Comparison of ENCODE assay signal across 17 cellular contexts in genomic region chrY:14290656-14291375, GRCh38.
"Had no signal": no experiment of that assay in that cellular context is flagged by ENCODE, and none has a peak within 500 bp of the region (broad histone marks: within the 10 kb centered on the region; RNA-seq: fewer than 3 reads in every experiment).

No MANE protein-coding gene starts in this region.

- DNase-seq: activated CD4-positive, alpha-beta T cell treated with anti-CD3 and anti-CD28 coated beads for 36 hours; activated CD4-positive, alpha-beta T cell treated with anti-CD3 and anti-CD28 coated beads, Interleukin-2, amount 50 U/mL, for 48 hours; activated naive CD4-positive, alpha-beta T cell treated with Interleukin-2 at 50 U/mL for 16 hours; activated naive CD8-positive, alpha-beta T cell treated with anti-CD3 and anti-CD28 coated beads, Interleukin-2, amount 10 ng/mL, durations not matched to agents 7 days and 5 days; body of pancreas; caudate nucleus; dorsolateral prefrontal cortex; endodermal cell; gastrocnemius medialis; heart left ventricle; left ventricle myocardium superior; naive B cell; right cardiac atrium; stimulated activated CD4-positive, alpha-beta T cell treated with anti-CD3 and anti-CD28 coated beads, Interleukin-15, amount 100 ng/mL, for 24 hours; stimulated activated CD4-positive, alpha-beta T cell treated with anti-CD3 and anti-CD28 coated beads, Interleukin-2, amount 100 ng/mL, for 48 hours; stimulated activated naive CD8-positive, alpha-beta T cell treated with anti-CD3 and anti-CD28 coated beads, Interleukin-15, amount 100 ng/mL, for 72 hours; transverse colon had no signal
